Comparison of ENCODE assay signal across 1 cellular context in genomic region chr19:36514012-36514612, GRCh38.
TF ChIP-seq lines count a peak whose summit lies in the region.

No MANE protein-coding gene starts in this region.

TF ChIP-seq in GM12878, 131 proteins besides CTCF, POLR2A, EP300 and RAD21:
- TF ChIP-seq TCF7 (IDR thresholded peaks at IDR 0.05; ENCODE audit: borderline replicate concordance) (no peak), KLF5 (IDR thresholded peaks at IDR 0.05; ENCODE audit: partially characterized antibody) (peak; percentile 30), ZNF274 (IDR thresholded peaks at IDR 0.05; ENCODE audit: insufficient read depth, insufficient read length) (peak; percentile 46), CBX5 (IDR thresholded peaks at IDR 0.05; ENCODE audit: low read depth) (peak; percentile 88)
